2 cellular contexts compared by ENCODE assay signal in genomic region chr1:1069061-1069710, GRCh38.
A peak's percentile ranks its signal among the peaks of the same experiment; 100 is the strongest.
TF ChIP-seq lines count a peak whose summit lies in the region.

No MANE protein-coding gene starts in this region.

TF ChIP-seq in HEK293, 187 proteins besides CTCF, POLR2A, EP300 and RAD21 (continued from another document and continues in another):
- TF ChIP-seq PRDM2 (tag by site-specific recombination; IDR thresholded peaks at IDR 0.05; ENCODE audit: borderline replicate concordance) (no peak), ZNF10 (tag by site-specific recombination; IDR thresholded peaks at IDR 0.05) (no peak), REST (tag by site-specific recombination; IDR thresholded peaks at IDR 0.05) (no peak), GLIS1 (tag by site-specific recombination; IDR thresholded peaks at IDR 0.05) (peak; percentile 33; the same call in 1 of the 2 replicates), ZNF660 (tag by site-specific recombination; IDR thresholded peaks at IDR 0.05) (no peak), ZNF311 (tag by site-specific recombination; IDR thresholded peaks at IDR 0.05; ENCODE audit: borderline replicate concordance) (no peak), ZBTB17 (tag by site-specific recombination; IDR thresholded peaks at IDR 0.05) (no peak), ZFP3 (tag by site-specific recombination; IDR thresholded peaks at IDR 0.05; ENCODE audit: low read depth) (no peak), ZNF785 (tag by site-specific recombination; IDR thresholded peaks at IDR 0.05) (no peak), ZNF658 (tag by site-specific recombination; IDR thresholded peaks at IDR 0.05) (no peak), ZNF114 (tag by site-specific recombination; IDR thresholded peaks at IDR 0.05) (no peak), ZNF184 (tag by site-specific recombination; IDR thresholded peaks at IDR 0.05) (no peak)
- TF ChIP-seq, protein P1, sequence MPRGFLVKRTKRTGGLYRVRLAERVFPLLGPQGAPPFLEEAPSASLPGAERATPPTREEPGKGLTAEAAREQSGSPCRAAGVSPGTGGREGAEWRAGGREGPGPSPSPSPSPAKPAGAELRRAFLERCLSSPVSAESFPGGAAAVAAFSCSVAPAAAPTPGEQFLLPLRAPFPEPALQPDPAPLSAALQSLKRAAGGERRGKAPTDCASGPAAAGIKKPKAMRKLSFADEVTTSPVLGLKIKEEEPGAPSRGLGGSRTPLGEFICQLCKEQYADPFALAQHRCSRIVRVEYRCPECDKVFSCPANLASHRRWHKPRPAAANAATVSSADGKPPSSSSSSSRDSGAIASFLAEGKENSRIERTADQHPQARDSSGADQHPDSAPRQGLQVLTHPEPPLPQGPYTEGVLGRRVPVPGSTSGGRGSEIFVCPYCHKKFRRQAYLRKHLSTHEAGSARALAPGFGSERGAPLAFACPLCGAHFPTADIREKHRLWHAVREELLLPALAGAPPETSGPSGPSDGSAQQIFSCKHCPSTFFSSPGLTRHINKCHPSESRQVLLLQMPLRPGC (tag by site-specific recombination; IDR thresholded peaks at IDR 0.05) = no peak
- TF ChIP-seq, protein P2, sequence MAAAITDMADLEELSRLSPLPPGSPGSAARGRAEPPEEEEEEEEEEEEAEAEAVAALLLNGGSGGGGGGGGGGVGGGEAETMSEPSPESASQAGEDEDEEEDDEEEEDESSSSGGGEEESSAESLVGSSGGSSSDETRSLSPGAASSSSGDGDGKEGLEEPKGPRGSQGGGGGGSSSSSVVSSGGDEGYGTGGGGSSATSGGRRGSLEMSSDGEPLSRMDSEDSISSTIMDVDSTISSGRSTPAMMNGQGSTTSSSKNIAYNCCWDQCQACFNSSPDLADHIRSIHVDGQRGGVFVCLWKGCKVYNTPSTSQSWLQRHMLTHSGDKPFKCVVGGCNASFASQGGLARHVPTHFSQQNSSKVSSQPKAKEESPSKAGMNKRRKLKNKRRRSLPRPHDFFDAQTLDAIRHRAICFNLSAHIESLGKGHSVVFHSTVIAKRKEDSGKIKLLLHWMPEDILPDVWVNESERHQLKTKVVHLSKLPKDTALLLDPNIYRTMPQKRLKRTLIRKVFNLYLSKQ (tag by site-specific recombination; IDR thresholded peaks at IDR 0.05; ENCODE audit: borderline replicate concordance) = no peak

TF ChIP-seq in HepG2, 621 proteins besides CTCF, POLR2A, EP300 and RAD21 (continued from another document and continues in another):
- TF ChIP-seq, protein P3, sequence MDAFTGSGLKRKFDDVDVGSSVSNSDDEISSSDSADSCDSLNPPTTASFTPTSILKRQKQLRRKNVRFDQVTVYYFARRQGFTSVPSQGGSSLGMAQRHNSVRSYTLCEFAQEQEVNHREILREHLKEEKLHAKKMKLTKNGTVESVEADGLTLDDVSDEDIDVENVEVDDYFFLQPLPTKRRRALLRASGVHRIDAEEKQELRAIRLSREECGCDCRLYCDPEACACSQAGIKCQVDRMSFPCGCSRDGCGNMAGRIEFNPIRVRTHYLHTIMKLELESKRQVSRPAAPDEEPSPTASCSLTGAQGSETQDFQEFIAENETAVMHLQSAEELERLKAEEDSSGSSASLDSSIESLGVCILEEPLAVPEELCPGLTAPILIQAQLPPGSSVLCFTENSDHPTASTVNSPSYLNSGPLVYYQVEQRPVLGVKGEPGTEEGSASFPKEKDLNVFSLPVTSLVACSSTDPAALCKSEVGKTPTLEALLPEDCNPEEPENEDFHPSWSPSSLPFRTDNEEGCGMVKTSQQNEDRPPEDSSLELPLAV (CRISPR knock-in tag; conservative IDR thresholded peaks at IDR 0.05; ENCODE audit: low read depth) = no peak
- TF ChIP-seq, protein P4, sequence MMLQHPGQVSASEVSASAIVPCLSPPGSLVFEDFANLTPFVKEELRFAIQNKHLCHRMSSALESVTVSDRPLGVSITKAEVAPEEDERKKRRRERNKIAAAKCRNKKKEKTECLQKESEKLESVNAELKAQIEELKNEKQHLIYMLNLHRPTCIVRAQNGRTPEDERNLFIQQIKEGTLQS (CRISPR knock-in tag; IDR thresholded peaks at IDR 0.05) = no peak
- TF ChIP-seq, protein P5, sequence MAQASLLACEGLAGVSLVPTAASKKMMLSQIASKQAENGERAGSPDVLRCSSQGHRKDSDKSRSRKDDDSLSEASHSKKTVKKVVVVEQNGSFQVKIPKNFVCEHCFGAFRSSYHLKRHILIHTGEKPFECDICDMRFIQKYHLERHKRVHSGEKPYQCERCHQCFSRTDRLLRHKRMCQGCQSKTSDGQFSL (CRISPR knock-in tag; IDR thresholded peaks at IDR 0.05) = no peak
- TF ChIP-seq FOXM1 (CRISPR knock-in tag; IDR thresholded peaks at IDR 0.05) (no peak), ZNF766 (CRISPR knock-in tag; IDR thresholded peaks at IDR 0.05; ENCODE audit: borderline replicate concordance) (no peak), ZSCAN22 (CRISPR knock-in tag; IDR thresholded peaks at IDR 0.05) (no peak), ATF7 (IDR thresholded peaks at IDR 0.05) (no peak), ATF7 (CRISPR knock-in tag; IDR thresholded peaks at IDR 0.05) (0 out of 2 replicates have a peak, but pooled peaks have one; percentile 40), ZFP82 (CRISPR knock-in tag; IDR thresholded peaks at IDR 0.05; ENCODE audit: borderline replicate concordance) (no peak), ZNF274 (CRISPR knock-in tag; IDR thresholded peaks at IDR 0.05) (no peak), ZNF235 (CRISPR knock-in tag; IDR thresholded peaks at IDR 0.05; ENCODE audit: borderline replicate concordance) (no peak), ZNF329 (CRISPR knock-in tag; IDR thresholded peaks at IDR 0.05; ENCODE audit: low read depth) (0 out of 2 replicates have a peak, but pooled peaks have one; percentile 3), ZNF431 (CRISPR knock-in tag; IDR thresholded peaks at IDR 0.05; ENCODE audit: borderline replicate concordance, low read depth) (no peak), ZNF782 (CRISPR knock-in tag; IDR thresholded peaks at IDR 0.05; ENCODE audit: borderline replicate concordance) (no peak), ZMYM3 (CRISPR knock-in tag; IDR thresholded peaks at IDR 0.05) (no peak), ZC3H4 (CRISPR knock-in tag; IDR thresholded peaks at IDR 0.05; ENCODE audit: borderline replicate concordance) (no peak), PAF1 (CRISPR knock-in tag; IDR thresholded peaks at IDR 0.05) (no peak), PHF21A (CRISPR knock-in tag; IDR thresholded peaks at IDR 0.05) (no peak), MXI1 (IDR thresholded peaks at IDR 0.05; ENCODE audit: borderline replicate concordance, low read depth, low read length) (peak; percentile 87; the same call in 2 of the 3 replicates), NCOA5 (CRISPR knock-in tag; IDR thresholded peaks at IDR 0.05) (no peak), PAWR (CRISPR knock-in tag; IDR thresholded peaks at IDR 0.05; ENCODE audit: borderline replicate concordance) (no peak), ZFP62 (CRISPR knock-in tag; IDR thresholded peaks at IDR 0.05) (no peak), NRL (CRISPR knock-in tag; IDR thresholded peaks at IDR 0.05; ENCODE audit: borderline replicate concordance) (no peak), MBD4 (IDR thresholded peaks at IDR 0.05; ENCODE audit: borderline replicate concordance, low read length) (no peak), ELF1 (CRISPR knock-in tag; IDR thresholded peaks at IDR 0.05) (peak; percentile 56), SSRP1 (CRISPR knock-in tag; IDR thresholded peaks at IDR 0.05) (peak; percentile 63; the same call in 1 of the 2 replicates), YY1 (IDR thresholded peaks at IDR 0.05; ENCODE audit: insufficient read depth, insufficient replicate concordance, low read depth, low read length) (no peak), ZNF567 (CRISPR knock-in tag; IDR thresholded peaks at IDR 0.05; ENCODE audit: borderline replicate concordance) (no peak), PATZ1 (CRISPR knock-in tag; IDR thresholded peaks at IDR 0.05) (0 out of 2 replicates have a peak, but pooled peaks have one; percentile 9), CREB3 (CRISPR knock-in tag; IDR thresholded peaks at IDR 0.05) (no peak), NCOA1 (CRISPR knock-in tag; IDR thresholded peaks at IDR 0.05) (no peak), HOMEZ (CRISPR knock-in tag; IDR thresholded peaks at IDR 0.05; ENCODE audit: low read depth) (no peak), ZNF20 (CRISPR knock-in tag; IDR thresholded peaks at IDR 0.05) (no peak), NKX3-1 (CRISPR knock-in tag; IDR thresholded peaks at IDR 0.05) (no peak), ZSCAN25 (CRISPR knock-in tag; IDR thresholded peaks at IDR 0.05) (peak; percentile 25; the same call in 1 of the 2 replicates), ZGPAT (CRISPR knock-in tag; IDR thresholded peaks at IDR 0.05) (no peak), ZNF691 (CRISPR knock-in tag; IDR thresholded peaks at IDR 0.05; ENCODE audit: borderline replicate concordance, low read depth) (0 out of 2 replicates have a peak, but pooled peaks have one; percentile 65), ZMYM2 (CRISPR knock-in tag; IDR thresholded peaks at IDR 0.05) (no peak)
- TF ChIP-seq, protein P6, sequence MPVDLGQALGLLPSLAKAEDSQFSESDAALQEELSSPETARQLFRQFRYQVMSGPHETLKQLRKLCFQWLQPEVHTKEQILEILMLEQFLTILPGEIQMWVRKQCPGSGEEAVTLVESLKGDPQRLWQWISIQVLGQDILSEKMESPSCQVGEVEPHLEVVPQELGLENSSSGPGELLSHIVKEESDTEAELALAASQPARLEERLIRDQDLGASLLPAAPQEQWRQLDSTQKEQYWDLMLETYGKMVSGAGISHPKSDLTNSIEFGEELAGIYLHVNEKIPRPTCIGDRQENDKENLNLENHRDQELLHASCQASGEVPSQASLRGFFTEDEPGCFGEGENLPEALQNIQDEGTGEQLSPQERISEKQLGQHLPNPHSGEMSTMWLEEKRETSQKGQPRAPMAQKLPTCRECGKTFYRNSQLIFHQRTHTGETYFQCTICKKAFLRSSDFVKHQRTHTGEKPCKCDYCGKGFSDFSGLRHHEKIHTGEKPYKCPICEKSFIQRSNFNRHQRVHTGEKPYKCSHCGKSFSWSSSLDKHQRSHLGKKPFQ (CRISPR knock-in tag; IDR thresholded peaks at IDR 0.05; ENCODE audit: insufficient replicate concordance) = no peak
- TF ChIP-seq, protein P7, sequence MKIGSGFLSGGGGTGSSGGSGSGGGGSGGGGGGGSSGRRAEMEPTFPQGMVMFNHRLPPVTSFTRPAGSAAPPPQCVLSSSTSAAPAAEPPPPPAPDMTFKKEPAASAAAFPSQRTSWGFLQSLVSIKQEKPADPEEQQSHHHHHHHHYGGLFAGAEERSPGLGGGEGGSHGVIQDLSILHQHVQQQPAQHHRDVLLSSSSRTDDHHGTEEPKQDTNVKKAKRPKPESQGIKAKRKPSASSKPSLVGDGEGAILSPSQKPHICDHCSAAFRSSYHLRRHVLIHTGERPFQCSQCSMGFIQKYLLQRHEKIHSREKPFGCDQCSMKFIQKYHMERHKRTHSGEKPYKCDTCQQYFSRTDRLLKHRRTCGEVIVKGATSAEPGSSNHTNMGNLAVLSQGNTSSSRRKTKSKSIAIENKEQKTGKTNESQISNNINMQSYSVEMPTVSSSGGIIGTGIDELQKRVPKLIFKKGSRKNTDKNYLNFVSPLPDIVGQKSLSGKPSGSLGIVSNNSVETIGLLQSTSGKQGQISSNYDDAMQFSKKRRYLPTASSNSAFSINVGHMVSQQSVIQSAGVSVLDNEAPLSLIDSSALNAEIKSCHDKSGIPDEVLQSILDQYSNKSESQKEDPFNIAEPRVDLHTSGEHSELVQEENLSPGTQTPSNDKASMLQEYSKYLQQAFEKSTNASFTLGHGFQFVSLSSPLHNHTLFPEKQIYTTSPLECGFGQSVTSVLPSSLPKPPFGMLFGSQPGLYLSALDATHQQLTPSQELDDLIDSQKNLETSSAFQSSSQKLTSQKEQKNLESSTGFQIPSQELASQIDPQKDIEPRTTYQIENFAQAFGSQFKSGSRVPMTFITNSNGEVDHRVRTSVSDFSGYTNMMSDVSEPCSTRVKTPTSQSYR (CRISPR knock-in tag; IDR thresholded peaks at IDR 0.05; ENCODE audit: borderline replicate concordance) = peak; percentile 76; the same call in 1 of the 2 replicates
